35 cellular contexts compared by ENCODE assay signal in the genomic region with DNA sequence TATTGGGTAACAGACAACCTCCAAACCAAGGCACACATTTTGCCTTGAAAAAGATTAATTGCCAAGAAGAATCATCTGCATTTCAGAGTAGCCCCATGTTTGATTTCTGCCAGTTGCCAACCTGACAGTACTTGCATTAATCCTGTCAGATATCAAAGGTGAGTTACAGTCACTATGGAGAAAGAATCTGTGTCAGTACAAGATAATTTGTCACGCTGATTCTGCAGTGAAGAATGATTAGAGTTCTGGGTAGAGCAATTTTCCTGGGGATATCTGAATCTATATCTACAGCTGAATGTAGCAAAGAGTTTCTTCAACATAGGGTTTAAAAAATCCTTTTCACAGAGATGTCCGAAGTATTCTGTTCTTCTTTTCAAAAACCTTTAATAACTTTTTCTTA.
"Had no signal": no experiment of that assay in that cellular context is flagged by ENCODE, and none has a peak within 500 bp of the region (broad histone marks: within the 10 kb centered on the region; RNA-seq: fewer than 3 reads in every experiment).

No MANE protein-coding gene starts in this region.

- H3K27ac ChIP-seq: ascending aorta, cardiac muscle cell, WERI-Rb-1 had no signal

- H3K4me3 ChIP-seq: ascending aorta, cardiac muscle cell had no signal

- H3K27me3 ChIP-seq: ascending aorta, cardiac muscle cell had no signal

- H3K27me3 Mint-ChIP-seq: activated CD4-positive, alpha-beta memory T cell treated with anti-CD3 and anti-CD28 coated beads, Interleukin-2, amount 10 ng/mL, durations not matched to agents 7 days and 5 days; activated CD4-positive, alpha-beta T cell treated with anti-CD3 and anti-CD28 coated beads for 36 hours; activated CD4-positive, alpha-beta T cell treated with anti-CD3 and anti-CD28 coated beads, Interleukin-2, amount 10 ng/mL, durations not matched to agents 7 days and 5 days; activated CD8-positive, alpha-beta memory T cell treated with anti-CD3 and anti-CD28 coated beads, Interleukin-2, amount 10 ng/mL, durations not matched to agents 7 days and 5 days; activated naive CD4-positive, alpha-beta T cell treated with anti-CD3 and anti-CD28 coated beads, Interleukin-2, amount 10 ng/mL, durations not matched to agents 7 days and 5 days; activated naive CD4-positive, alpha-beta T cell treated with anti-CD3 and anti-CD28 coated beads, Interleukin-2, amount 50 U/mL, for 24 hours; activated naive CD8-positive, alpha-beta T cell; activated naive CD8-positive, alpha-beta T cell treated with anti-CD3 and anti-CD28 coated beads, Interleukin-2, amount 10 ng/mL, durations not matched to agents 7 days and 5 days; activated T-cell treated with anti-CD3 and anti-CD28 coated beads, Interleukin-2, amount 50 U/mL, for 24 hours; T-cell; T-helper 17 cell had no signal

- H3K9me3 Mint-ChIP-seq: central memory CD8-positive, alpha-beta T cell had no signal

- H3K36me3 ChIP-seq: ascending aorta, cardiac muscle cell, WERI-Rb-1 had no signal

- H3K4me1 Mint-ChIP-seq: brain; central memory CD8-positive, alpha-beta T cell; T-helper 17 cell had no signal

- H3K27ac Mint-ChIP-seq: activated CD4-positive, alpha-beta memory T cell treated with anti-CD3 and anti-CD28 coated beads, Interleukin-2, amount 10 ng/mL, durations not matched to agents 7 days and 5 days; activated CD4-positive, alpha-beta T cell treated with anti-CD3 and anti-CD28 coated beads for 36 hours; activated CD4-positive, alpha-beta T cell treated with anti-CD3 and anti-CD28 coated beads, Interleukin-2, amount 10 ng/mL, durations not matched to agents 7 days and 5 days; activated CD8-positive, alpha-beta memory T cell treated with anti-CD3 and anti-CD28 coated beads, Interleukin-2, amount 10 ng/mL, durations not matched to agents 7 days and 5 days; activated CD8-positive, alpha-beta T cell treated with anti-CD3 and anti-CD28 coated beads, Interleukin-2, amount 10 ng/mL, durations not matched to agents 7 days and 5 days; activated naive CD4-positive, alpha-beta T cell treated with anti-CD3 and anti-CD28 coated beads, Interleukin-2, amount 10 ng/mL, durations not matched to agents 7 days and 5 days; activated naive CD4-positive, alpha-beta T cell treated with anti-CD3 and anti-CD28 coated beads, Interleukin-2, amount 50 U/mL, for 24 hours; activated naive CD8-positive, alpha-beta T cell; activated naive CD8-positive, alpha-beta T cell treated with anti-CD3 and anti-CD28 coated beads, Interleukin-2, amount 10 ng/mL, durations not matched to agents 7 days and 5 days; activated naive CD8-positive, alpha-beta T cell treated with anti-CD3 and anti-CD28 coated beads, Interleukin-2, amount 50 U/mL, for 24 hours; activated T-cell treated with anti-CD3 and anti-CD28 coated beads, Interleukin-2, amount 50 U/mL, for 24 hours; activated T-helper 2 cell treated with anti-CD3 and anti-CD28 coated beads, Interferon-gamma antibody, Interleukin-2, Interleukin-4, amounts not matched to agents 10 μg/mL and 5 μg/mL and 100 μg/mL, durations not matched to agents 14 hours and 24 hours and 36 hours; brain; T-cell; T-helper 17 cell; T-helper 2 cell treated with Interferon-gamma antibody and Interleukin-4, amounts not matched to agents 5 μg/mL and 100 μg/mL, for 36 hours; WTC11 had no signal

- H3K4me3 Mint-ChIP-seq: activated CD4-positive, alpha-beta memory T cell treated with anti-CD3 and anti-CD28 coated beads, Interleukin-2, amount 10 ng/mL, durations not matched to agents 7 days and 5 days; activated CD4-positive, alpha-beta T cell treated with anti-CD3 and anti-CD28 coated beads for 36 hours; activated CD4-positive, alpha-beta T cell treated with anti-CD3 and anti-CD28 coated beads, Interleukin-2, amount 10 ng/mL, durations not matched to agents 7 days and 5 days; activated CD8-positive, alpha-beta memory T cell treated with anti-CD3 and anti-CD28 coated beads, Interleukin-2, amount 10 ng/mL, durations not matched to agents 7 days and 5 days; activated CD8-positive, alpha-beta T cell treated with anti-CD3 and anti-CD28 coated beads, Interleukin-2, amount 10 ng/mL, durations not matched to agents 7 days and 5 days; activated naive CD4-positive, alpha-beta T cell treated with anti-CD3 and anti-CD28 coated beads, Interleukin-2, amount 10 ng/mL, durations not matched to agents 7 days and 5 days; activated naive CD4-positive, alpha-beta T cell treated with anti-CD3 and anti-CD28 coated beads, Interleukin-2, amount 50 U/mL, for 24 hours; activated naive CD8-positive, alpha-beta T cell; activated naive CD8-positive, alpha-beta T cell treated with anti-CD3 and anti-CD28 coated beads, Interleukin-2, amount 10 ng/mL, durations not matched to agents 7 days and 5 days; activated naive CD8-positive, alpha-beta T cell treated with anti-CD3 and anti-CD28 coated beads, Interleukin-2, amount 50 U/mL, for 24 hours; activated T-cell treated with anti-CD3 and anti-CD28 coated beads, Interleukin-2, amount 50 U/mL, for 24 hours; brain; central memory CD8-positive, alpha-beta T cell; T-cell; T-helper 17 cell; T-helper 2 cell treated with Interferon-gamma antibody and Interleukin-4, amounts not matched to agents 5 μg/mL and 100 μg/mL, for 36 hours; WTC11 had no signal

- DNase-seq: activated CD4-positive, alpha-beta memory T cell treated with anti-CD3 and anti-CD28 coated beads, Interleukin-2, amount 10 ng/mL, durations not matched to agents 7 days and 5 days; activated CD4-positive, alpha-beta T cell treated with anti-CD3 and anti-CD28 coated beads for 1 hour; activated CD4-positive, alpha-beta T cell treated with anti-CD3 and anti-CD28 coated beads for 36 hours; activated CD4-positive, alpha-beta T cell treated with anti-CD3 and anti-CD28 coated beads for 48 hours; activated CD4-positive, alpha-beta T cell treated with anti-CD3 and anti-CD28 coated beads, Interleukin-2, amount 10 ng/mL, durations not matched to agents 7 days and 5 days; activated CD4-positive, alpha-beta T cell treated with anti-CD3 and anti-CD28 coated beads, Interleukin-2, amount 50 U/mL, for 48 hours; activated CD4-positive, CD25-positive, alpha-beta regulatory T cell; activated CD8-positive, alpha-beta memory T cell treated with anti-CD3 and anti-CD28 coated beads for 24 hours; activated CD8-positive, alpha-beta memory T cell treated with anti-CD3 and anti-CD28 coated beads, Interleukin-2, amount 10 ng/mL, durations not matched to agents 7 days and 5 days; activated CD8-positive, alpha-beta memory T cell treated with anti-CD3 and anti-CD28 coated beads, Interleukin-2, amount 50 U/mL, for 48 hours; activated CD8-positive, alpha-beta T cell treated with anti-CD3 and anti-CD28 coated beads, Interleukin-2, amount 10 ng/mL, durations not matched to agents 7 days and 5 days; activated effector memory CD4-positive, alpha-beta T cell treated with Interleukin-2 at 50 U/mL for 16 hours; activated gamma-delta T cell; activated naive CD4-positive, alpha-beta T cell treated with anti-CD3 and anti-CD28 coated beads, Interleukin-2, amount 10 ng/mL, durations not matched to agents 7 days and 5 days; activated naive CD4-positive, alpha-beta T cell treated with Interleukin-2 at 50 U/mL for 16 hours; activated naive CD8-positive, alpha-beta T cell treated with anti-CD3 and anti-CD28 coated beads, Interleukin-2, amount 10 ng/mL, durations not matched to agents 7 days and 5 days; activated naive CD8-positive, alpha-beta T cell treated with anti-CD3 and anti-CD28 coated beads, Interleukin-2, amount 50 U/mL, for 24 hours; activated T-cell treated with anti-CD3 and anti-CD28 coated beads, Interleukin-2, amount 50 U/mL, for 24 hours; amygdala; anterior cingulate cortex; cerebellar nuclear complex; T-cell; T-helper 17 cell; T-helper 9 cell; WERI-Rb-1 had no signal

- ATAC-seq: activated CD4-positive, alpha-beta T cell treated with anti-CD3 and anti-CD28 coated beads for 36 hours; activated CD4-positive, CD25-positive, alpha-beta regulatory T cell treated with anti-CD3 and anti-CD28 coated beads, Interleukin-2, amount 50 U/mL, for 24 hours; activated CD8-positive, alpha-beta memory T cell treated with anti-CD3 and anti-CD28 coated beads, Interleukin-2, amount 10 ng/mL, durations not matched to agents 7 days and 5 days; activated CD8-positive, alpha-beta T cell treated with anti-CD3 and anti-CD28 coated beads, Interleukin-2, amount 10 ng/mL, durations not matched to agents 7 days and 5 days; activated naive CD8-positive, alpha-beta T cell treated with anti-CD3 and anti-CD28 coated beads, Interleukin-2, amount 50 U/mL, for 24 hours; T-cell; T-helper 17 cell; WTC11 had no signal

- H3K36me3 Mint-ChIP-seq: activated naive CD4-positive, alpha-beta T cell treated with anti-CD3 and anti-CD28 coated beads, Interleukin-2, amount 10 ng/mL, durations not matched to agents 7 days and 5 days; brain; T-cell had no signal
